8 cellular contexts compared by ENCODE assay signal in genomic region chr17:38870259-38871165, GRCh38. TPM values are rescaled to one million over a fixed set of nuclear protein-coding genes. Genes with fewer than 3 reads are reported as not detected.
DNase-seq lines count a peak whose midpoint lies in the region; FAIRE-seq and TF ChIP-seq lines count a peak whose summit lies in the region.

No MANE protein-coding gene starts in this region.

- CTCF ChIA-PET in AG04450 (lab: Charles Lee), result interaction anchor here (0.6 kb wide), 1 partner anchor 15 kb away, joined by 3 read pairs; no protein-coding TSS in a partner anchor

- POLR2A ChIA-PET in AG04450 (lab: Yijun Ruan, JAX), result interaction anchor here (0.5 to 6.5 kb wide), 22 partner anchors 9 to 284 kb away, joined by 3 to 74 read pairs (median 6); partner anchors contain the start of genes LASP1NB, PIP4K2B and RPL23

- DNase-seq in AG04450 (ENCODE audit: low read depth, low spot score) (no peak), GM19239 (ENCODE audit: insufficient read length, low spot score) (peak; percentile 69), NCI-H146 treated with DMSO at 0.1 percent for 48 hours (lab: John Stamatoyannopoulos, UW; ENCODE audit: unreplicated experiment) (peak; percentile 39), dorsolateral prefrontal cortex (peak in 8 of 10 donors; percentile 52 to 74 (median 58)), lung microvascular endothelial cell (ENCODE audit: low read depth in 2 of 2) (peak; percentile 39 to 52), inferior parietal cortex (ENCODE audit: extremely low spot score) (no peak)
- peak; percentile 47 to 56 for DNase-seq in activated CD4-positive, alpha-beta T cell treated with anti-CD3 and anti-CD28 coated beads, Interleukin-2, amount 50 U/mL, for 4 hours
- peak; percentile 59 for DNase-seq in stimulated activated CD8-positive, alpha-beta memory T cell treated with anti-CD3 and anti-CD28 coated beads, Interleukin-12 subunit alpha, Interleukin-12 subunit beta, amount 100 ng/mL, for 4 hours (ENCODE audit: low read depth)

- intact Hi-C loops in dorsolateral prefrontal cortex (cut with DNase I), result loop anchor here in 1 of 2 donors (2.0 to 5.0 kb wide), 3 partner anchors 18 to 282 kb away; partner anchors contain the start of genes PLXDC1 and RPL23

- H3K4me3 ChIP-seq in AG04450 (ENCODE audit: low read depth, low read length) (peak overlapping the region; percentile 98), dorsolateral prefrontal cortex (peak overlapping the region; percentile 66 to 99 (median 96))

- H3K27ac ChIP-seq in AG04450 (ENCODE audit: low read depth, low read length) (peak overlapping the region; percentile 93), dorsolateral prefrontal cortex (peak overlapping the region; percentile 86 to 100 (median 99))

- no peak for TF ChIP-seq CTCF in AG04450 (IDR thresholded peaks at IDR 0.05; ENCODE audit: low read depth, low read length)
- no peak for TF ChIP-seq CTCF in dorsolateral prefrontal cortex (IDR thresholded peaks at IDR 0.05 in 54 of 56, conservative IDR thresholded peaks at IDR 0.05 in 2 of 56; ENCODE audit: low read depth in 1 of 56, partially characterized antibody in 56 of 56)

- FAIRE-seq in GM19239 (lab: Jason Lieb, UNC), result peak; percentile 79

- H3K9me3 ChIP-seq in AG04450 (ENCODE audit: control insufficient read depth, insufficient read depth, low read length), result no peaks in the 10 kb centered on the region; the same call in 1 of the 2 replicates

- no peaks in the 10 kb centered on the region for H3K27me3 ChIP-seq in AG04450 (ENCODE audit: control insufficient read depth, insufficient read depth, low read length)
- no peaks in the 10 kb centered on the region for H3K27me3 ChIP-seq in dorsolateral prefrontal cortex

RNA-seq across cellular contexts. Expression of gene LASP1, which starts 0.7 kb away (rescaled TPM):
- polyA plus RNA-seq in AG04450 (2011; rRNA removed), result 181 and 222 TPM in 2 replicates
- 263 and 288 TPM in 2 replicates for polyA minus RNA-seq in AG04450 (2011; rRNA and poly(A)+ RNA removed)
- total RNA-seq in dorsolateral prefrontal cortex, result 100 to 1,000 TPM in 14 of 120 experiments, 10 to 100 TPM in 106; 54.6 to 125 (median 90.0) TPM
- total RNA-seq in lung microvascular endothelial cell, result 50.8 and 60.4 TPM in 2 replicates

RNA-seq across cellular contexts. Expression of gene RPL23, which starts 17.0 kb away (rescaled TPM):
- 2,769 and 3,155 TPM in 2 replicates for polyA plus RNA-seq in AG04450 (2011; rRNA removed)
- 380 and 454 TPM in 2 replicates for polyA minus RNA-seq in AG04450 (2011; rRNA and poly(A)+ RNA removed)
- total RNA-seq in dorsolateral prefrontal cortex, result 100 to 1,000 TPM; 239 to 571 (median 364) TPM
- total RNA-seq in lung microvascular endothelial cell, result 1,108 and 1,906 TPM in 2 replicates

RNA-seq across cellular contexts. Expression of gene CWC25, which starts 45.4 kb away (rescaled TPM):
- polyA plus RNA-seq in AG04450 (2011; rRNA removed), result 13.3 and 15.3 TPM in 2 replicates
- 6.3 and 7.0 TPM in 2 replicates for polyA minus RNA-seq in AG04450 (2011; rRNA and poly(A)+ RNA removed)
- 10 to 100 TPM; 12.1 to 25.1 (median 17.5) TPM for total RNA-seq in dorsolateral prefrontal cortex
- total RNA-seq in lung microvascular endothelial cell, result 6.1 and 7.5 TPM in 2 replicates

Comparison
In these comparisons a context has a peak if more than half of its experiments do, and no peak if none do; other contexts are left out.
1. DNase-seq: peak in GM19239 (single experiment), NCI-H146 treated with DMSO at 0.1 percent for 48 hours (single experiment), activated CD4-positive, alpha-beta T cell treated with anti-CD3 and anti-CD28 coated beads, Interleukin-2, amount 50 U/mL, for 4 hours (2 of 2), dorsolateral prefrontal cortex (8 of 10), lung microvascular endothelial cell (2 of 2) and stimulated activated CD8-positive, alpha-beta memory T cell treated with anti-CD3 and anti-CD28 coated beads, Interleukin-12 subunit alpha, Interleukin-12 subunit beta, amount 100 ng/mL, for 4 hours (single experiment); none in AG04450 (single experiment) and inferior parietal cortex (single experiment).